ENCODE assay signal across 27 cellular contexts in the genomic region with DNA sequence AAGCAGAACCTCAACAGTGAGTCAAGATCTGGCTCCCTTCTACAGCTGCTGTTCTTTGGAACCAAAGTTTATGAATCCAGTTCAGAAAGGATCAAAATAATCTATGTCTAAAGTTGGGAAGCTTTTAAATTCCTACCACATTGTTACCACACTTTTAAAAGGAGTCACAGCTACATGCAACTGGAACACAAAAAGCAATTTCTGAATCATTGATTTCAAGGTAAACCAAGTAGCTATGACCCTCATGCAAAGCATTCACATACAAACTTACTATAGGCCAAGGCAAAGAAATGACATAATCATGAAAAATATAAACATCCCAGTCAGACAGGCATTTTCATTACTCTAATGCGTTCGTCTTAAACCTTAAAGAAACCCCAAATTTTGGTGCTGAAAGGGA. TPM values are rescaled to one million over a fixed set of nuclear protein-coding genes. Genes with fewer than 3 reads are reported as not detected.
DNase-seq lines count a peak whose midpoint lies in the region; ATAC-seq, FAIRE-seq and TF ChIP-seq lines count a peak whose summit lies in the region.
"Had no signal": no experiment of that assay in that cellular context is flagged by ENCODE, and none has a peak within 500 bp of the region (broad histone marks: within the 10 kb centered on the region; RNA-seq: fewer than 3 reads in every experiment).

No MANE protein-coding gene starts in this region.

- H3K4me3 ChIP-seq in HUES6 (ENCODE audit: low read depth, low read length) (peak overlapping the region; percentile 15; the same call in 1 of the 2 replicates), keratinocyte (ENCODE audit: control insufficient read depth in 2 of 3, extremely low read depth in 1 of 3, insufficient read depth in 2 of 3, low read depth in 1 of 3, low read length in 3 of 3) (no peak overlapping the region), transverse colon (no peak overlapping the region), H7 (ENCODE audit: insufficient read depth, low read depth, low read length) (no peak overlapping the region), suprapubic skin (no peak overlapping the region)
- H3K4me3 ChIP-seq: K562, mucosa of descending colon, ovary, spleen had no signal

- H3K9ac ChIP-seq in HUES6 (ENCODE audit: low read length) (no peak overlapping the region), keratinocyte (ENCODE audit: control insufficient read depth, extremely low read depth, insufficient read depth, low read length) (no peak overlapping the region)

- no peak overlapping the region for H2AFZ ChIP-seq in keratinocyte (ENCODE audit: control insufficient read depth, low read length)

- ATAC-seq in activated T-helper 17 cell treated with anti-CD3 and anti-CD28 coated beads, Interleukin-2, amount 50 U/mL, for 72 hours (replicated peaks), result no peak
- ATAC-seq: activated CD8-positive, alpha-beta memory T cell treated with anti-CD3 and anti-CD28 coated beads, Interleukin-2, amount 10 ng/mL, durations not matched to agents 7 days and 5 days; K562; mucosa of descending colon; natural killer cell treated with Interleukin-12 subunit alpha and Interleukin-12 subunit beta and Interleukin-15 and Interleukin-18, amount 100 ng/mL, for 72 hours; Panc1 had no signal

- peaks cover 7% of the 10 kb centered on the region for H3K36me3 Mint-ChIP-seq in activated T-helper 17 cell treated with anti-CD3 and anti-CD28 coated beads, Interleukin-2, amount 50 U/mL, for 72 hours (ENCODE audit: low read depth)
- H3K36me3 Mint-ChIP-seq: activated CD8-positive, alpha-beta memory T cell treated with anti-CD3 and anti-CD28 coated beads, Interleukin-2, amount 10 ng/mL, durations not matched to agents 7 days and 5 days; natural killer cell treated with Interleukin-12 subunit alpha and Interleukin-12 subunit beta and Interleukin-15 and Interleukin-18, amount 100 ng/mL, for 72 hours had no signal

- peak overlapping the region; percentile 36 for H3K27ac Mint-ChIP-seq in activated T-helper 17 cell treated with anti-CD3 and anti-CD28 coated beads, Interleukin-2, amount 50 U/mL, for 72 hours
- H3K27ac Mint-ChIP-seq: activated CD4-positive, alpha-beta T cell treated with anti-CD3 and anti-CD28 coated beads, Interleukin-2, amount 10 ng/mL, durations not matched to agents 24 days and 14 days; activated CD8-positive, alpha-beta memory T cell treated with anti-CD3 and anti-CD28 coated beads, Interleukin-2, amount 10 ng/mL, durations not matched to agents 7 days and 5 days; activated naive CD4-positive, alpha-beta T cell treated with anti-CD3 and anti-CD28 coated beads for 36 hours; H9; natural killer cell treated with Interleukin-12 subunit alpha and Interleukin-12 subunit beta and Interleukin-15 and Interleukin-18, amount 100 ng/mL, for 72 hours had no signal

- WGBS in transverse colon (ENCODE audit: low coverage in 1 of 2), 2 donors, result 42 to 58% methylated on average over 2 of the region's 2 CpGs
- 84% methylated on average over 2 of the region's 2 CpGs for WGBS in suprapubic skin

- H3K27me3 ChIP-seq in HUES6 (ENCODE audit: control insufficient read depth, insufficient read depth, low read length) (peaks cover 18% of the 10 kb centered on the region; the same call in 1 of the 2 replicates), keratinocyte (ENCODE audit: control insufficient read depth, extremely low read depth, insufficient read depth, low read length) (no peaks in the 10 kb centered on the region), transverse colon (no peaks in the 10 kb centered on the region), H7 (ENCODE audit: control insufficient read depth, insufficient read depth, low read length) (peaks cover 14% of the 10 kb centered on the region), suprapubic skin (no peaks in the 10 kb centered on the region)
- H3K27me3 ChIP-seq: ovary had no signal

- TF ChIP-seq EP300 in transverse colon (IDR thresholded peaks at IDR 0.05; ENCODE audit: low read depth) (no peak), suprapubic skin (IDR thresholded peaks at IDR 0.05) (no peak)

- H3K27ac ChIP-seq in HUES6 (ENCODE audit: low read depth, low read length), result no peak overlapping the region
- H3K27ac ChIP-seq in keratinocyte (ENCODE audit: control insufficient read depth, insufficient read depth, low read length), result no peak overlapping the region
- H3K27ac ChIP-seq in transverse colon, result peak overlapping the region in 3 of 4 donors; percentile 58 to 94 (median 94)
- H3K27ac ChIP-seq in suprapubic skin, result no peak overlapping the region
- H3K27ac ChIP-seq: C4-2B, coronary artery, ovary had no signal

- H3K9me3 Mint-ChIP-seq in activated T-helper 17 cell treated with anti-CD3 and anti-CD28 coated beads, Interleukin-2, amount 50 U/mL, for 72 hours, result no peaks in the 10 kb centered on the region
- H3K9me3 Mint-ChIP-seq: activated CD4-positive, alpha-beta T cell treated with anti-CD3 and anti-CD28 coated beads, Interleukin-2, amount 10 ng/mL, durations not matched to agents 24 days and 14 days; activated naive CD4-positive, alpha-beta T cell treated with anti-CD3 and anti-CD28 coated beads for 36 hours; H9; natural killer cell treated with Interleukin-12 subunit alpha and Interleukin-12 subunit beta and Interleukin-15 and Interleukin-18, amount 100 ng/mL, for 72 hours had no signal

- no peak for DNase-seq in keratinocyte (ENCODE audit: low read depth, low spot score)
- no peak for DNase-seq in transverse colon
- no peak for DNase-seq in H7
- no peak for DNase-seq in suprapubic skin (ENCODE audit: low spot score in 2 of 2)
- no peak for DNase-seq in ureter (ENCODE audit: low spot score)
- DNase-seq: activated CD4-positive, alpha-beta T cell treated with anti-CD3 and anti-CD28 coated beads, Interleukin-2, amount 10 ng/mL, durations not matched to agents 24 days and 14 days; activated CD8-positive, alpha-beta memory T cell treated with anti-CD3 and anti-CD28 coated beads, Interleukin-2, amount 10 ng/mL, durations not matched to agents 7 days and 5 days; activated naive CD4-positive, alpha-beta T cell treated with anti-CD3 and anti-CD28 coated beads for 36 hours; activated T-cell treated with anti-CD3 and anti-CD28 coated beads, Interleukin-2, amount 50 U/mL, for 48 hours; amniotic stem cell; Calu3; H9; mucosa of descending colon; NCI-H1436 treated with DMSO at 0.1 percent for 48 hours; ovary; SHP77; spleen; T-helper 9 cell; upper lobe of left lung had no signal

- TF ChIP-seq CTCF in keratinocyte (optimal IDR thresholded peaks at IDR 0.05 in 1 of 3, IDR thresholded peaks at IDR 0.05 in 1 of 3, conservative IDR thresholded peaks at IDR 0.05 in 1 of 3; ENCODE audit: extremely low read depth in 1 of 3, insufficient read depth in 2 of 3, low read length in 3 of 3) (no peak), transverse colon (IDR thresholded peaks at IDR 0.05) (no peak), suprapubic skin (IDR thresholded peaks at IDR 0.05) (no peak)

- peaks cover 50% of the 10 kb centered on the region for H3K4me1 ChIP-seq in HUES6 (ENCODE audit: control insufficient read depth, insufficient read depth, low read length)
- H3K4me1 ChIP-seq in keratinocyte (ENCODE audit: control insufficient read depth, extremely low read depth, insufficient read depth, low read length), result peaks cover 12% of the 10 kb centered on the region
- H3K4me1 ChIP-seq in transverse colon, result peaks cover 25 to 77% (median 47%) of the 10 kb centered on the region in 4 donors
- H3K4me1 ChIP-seq in suprapubic skin, result peaks cover 56% of the 10 kb centered on the region

- in situ Hi-C loops in transverse colon (cut with MboI; ENCODE audit: low pct_ligation_motif_present in 1 of 4, low pct_unique_long_range_greater_than_20kb in 1 of 4, low sequenced_read_pairs in 3 of 4), result loop anchor here (10.0 to 25.0 kb wide), 3 partner anchors 336 to 762 kb away; a partner anchor contains a TSS

- intact Hi-C loops in transverse colon (cut with DNase I; ENCODE audit: low total_unique reads), result loop anchor here (10.0 kb wide), 1 partner anchor 192 kb away; no protein-coding TSS in a partner anchor

- H3K9me1 ChIP-seq in keratinocyte (ENCODE audit: control insufficient read depth, extremely low read depth, insufficient read depth, low read length), result no peaks in the 10 kb centered on the region

- dilution Hi-C loops in keratinocyte (cut with MboI; ENCODE audit: extremely low pct_ligation_motif_present, low sequenced_read_pairs), result no loop called here

- peak overlapping the region; percentile 7 for H3K4me3 Mint-ChIP-seq in activated T-helper 17 cell treated with anti-CD3 and anti-CD28 coated beads, Interleukin-2, amount 50 U/mL, for 72 hours
- H3K4me3 Mint-ChIP-seq: activated CD4-positive, alpha-beta T cell treated with anti-CD3 and anti-CD28 coated beads, Interleukin-2, amount 10 ng/mL, durations not matched to agents 24 days and 14 days; activated CD8-positive, alpha-beta memory T cell treated with anti-CD3 and anti-CD28 coated beads, Interleukin-2, amount 10 ng/mL, durations not matched to agents 7 days and 5 days; activated naive CD4-positive, alpha-beta T cell treated with anti-CD3 and anti-CD28 coated beads for 36 hours; H9; natural killer cell treated with Interleukin-12 subunit alpha and Interleukin-12 subunit beta and Interleukin-15 and Interleukin-18, amount 100 ng/mL, for 72 hours had no signal

- TF ChIP-seq POLR2A in transverse colon (IDR thresholded peaks at IDR 0.05) (no peak), suprapubic skin (IDR thresholded peaks at IDR 0.05) (no peak)

- H3K4me2 ChIP-seq in keratinocyte (ENCODE audit: control insufficient read depth, extremely low read depth, insufficient read depth, low read depth, low read length), result no peak overlapping the region

- no peaks in the 10 kb centered on the region for H3K27me3 Mint-ChIP-seq in activated T-helper 17 cell treated with anti-CD3 and anti-CD28 coated beads, Interleukin-2, amount 50 U/mL, for 72 hours

- FAIRE-seq in keratinocyte (lab: Jason Lieb, UNC), result peak; percentile 20
- FAIRE-seq: endometrium, K562 had no signal

- H3K4me1 Mint-ChIP-seq in activated T-helper 17 cell treated with anti-CD3 and anti-CD28 coated beads, Interleukin-2, amount 50 U/mL, for 72 hours, result peaks cover 27% of the 10 kb centered on the region

- H3K36me3 ChIP-seq in HUES6 (ENCODE audit: control insufficient read depth, insufficient read depth, low read length), result no peaks in the 10 kb centered on the region
- no peaks in the 10 kb centered on the region for H3K36me3 ChIP-seq in keratinocyte (ENCODE audit: control insufficient read depth in 2 of 2, extremely low read depth in 1 of 2, insufficient read depth in 2 of 2, low read length in 2 of 2)
- H3K36me3 ChIP-seq in transverse colon, result no peaks in the 10 kb centered on the region
- no peaks in the 10 kb centered on the region for H3K36me3 ChIP-seq in H7 (replicated peaks; ENCODE audit: control insufficient read depth, insufficient read depth, low read length)
- no peaks in the 10 kb centered on the region for H3K36me3 ChIP-seq in suprapubic skin
- H3K36me3 ChIP-seq: ovary, spleen, upper lobe of left lung had no signal

- H4K20me1 ChIP-seq in keratinocyte (ENCODE audit: control insufficient read depth, extremely low read depth, insufficient read depth, low read length), result no peaks in the 10 kb centered on the region

- H3K79me2 ChIP-seq in keratinocyte (ENCODE audit: control insufficient read depth, insufficient read depth, low read length), result no peaks in the 10 kb centered on the region

- H3K9me3 ChIP-seq in HUES6 (ENCODE audit: control insufficient read depth, insufficient read depth, low read depth, low read length) (no peaks in the 10 kb centered on the region), keratinocyte (ENCODE audit: control insufficient read depth, low read depth, low read length) (no peaks in the 10 kb centered on the region), transverse colon (no peaks in the 10 kb centered on the region), suprapubic skin (no peaks in the 10 kb centered on the region)
- H3K9me3 ChIP-seq: mucosa of descending colon, ovary, spleen, upper lobe of left lung had no signal

RNA-seq across cellular contexts. Expression of a gene that starts 3.5 kb away (rescaled TPM):
- total RNA-seq in activated T-helper 17 cell treated with anti-CD3 and anti-CD28 coated beads, Interleukin-2, amount 50 U/mL, for 72 hours, result 10 to 100 TPM in 1 of 2 donors, 1 to 10 TPM in 1; 2.9 to 19.1 TPM
- polyA plus RNA-seq in keratinocyte, result 1.7 to 3.1 TPM (median 2.1 TPM) in 3 replicates
- 7.3 TPM for polyA plus RNA-seq in keratinocyte (2011; ENCODE audit: low read depth)
- polyA plus RNA-seq in keratinocyte (2011; cell fraction: cytosol; rRNA removed), result 1.3 and 1.8 TPM in 2 replicates
- polyA plus RNA-seq in keratinocyte (2011; cell fraction: nucleus; rRNA removed), result 9.6 and 12.1 TPM in 2 replicates
- 1.1 and 4.5 TPM in 2 replicates for polyA plus RNA-seq in keratinocyte (2012; ENCODE audit: low replicate concordance)
- polyA minus RNA-seq in keratinocyte, result 1.8 to 7.2 TPM (median 3.5 TPM) in 3 replicates
- polyA minus RNA-seq in keratinocyte (2011; cell fraction: cytosol; rRNA and poly(A)+ RNA removed), result 2.1 TPM
- 6.5 and 7.5 TPM in 2 replicates for polyA minus RNA-seq in keratinocyte (2011; cell fraction: nucleus; rRNA and poly(A)+ RNA removed)
- 100 to 1,000 TPM in 2 of 4 donors, 10 to 100 TPM in 2; 63.0 to 144 (median 97.8) TPM for total RNA-seq in transverse colon
- 43.4 and 45.6 TPM in 2 replicates for total RNA-seq in H7 (2014; rRNA removed; shearing (Covaris generic))
- total RNA-seq in suprapubic skin, result 10 to 100 TPM; 14.8 to 25.1 (median 20.8) TPM
- total RNA-seq in ureter, result 35.6 TPM
- polyA plus RNA-seq: K562 had no signal

Comparison
In these comparisons a context has a peak if more than half of its experiments do, and no peak if none do; other contexts are left out.
1. H3K27ac ChIP-seq: peak in transverse colon (3 of 4); none in HUES6 (single experiment), keratinocyte (single experiment) and suprapubic skin (single experiment).